In genomic region chr1:231612393-231613089, GRCh38 we compare ENCODE assay signal across 8 cellular contexts. TPM values are rescaled to one million over a fixed set of nuclear protein-coding genes. Genes with fewer than 3 reads are reported as not detected.
A peak's percentile ranks its signal among the peaks of the same experiment; 100 is the strongest.
DNase-seq lines count a peak whose midpoint lies in the region; ATAC-seq and TF ChIP-seq lines count a peak whose summit lies in the region.

No MANE protein-coding gene starts in this region.

- H3K36me3 Mint-ChIP-seq in CD4-positive, alpha-beta memory T cell = no peaks in the 10 kb centered on the region
- peaks cover 34% of the 10 kb centered on the region for H3K36me3 Mint-ChIP-seq in activated CD4-positive, alpha-beta memory T cell treated with anti-CD3 and anti-CD28 coated beads, Interleukin-2, amount 10 ng/mL, durations not matched to agents 7 days and 5 days (ENCODE audit: low read depth)

- no peak for TF ChIP-seq POLR2A in spleen (IDR thresholded peaks at IDR 0.05)

- H3K4me1 Mint-ChIP-seq in CD4-positive, alpha-beta memory T cell = peaks cover 48 to 57% (median 51%) of the 10 kb centered on the region in 4 donors
- H3K4me1 Mint-ChIP-seq in activated CD4-positive, alpha-beta memory T cell treated with anti-CD3 and anti-CD28 coated beads, Interleukin-2, amount 10 ng/mL, durations not matched to agents 7 days and 5 days = peaks cover 46% of the 10 kb centered on the region

- intact Hi-C loops in CD4-positive, alpha-beta memory T cell (cut with micrococcal nuclease) = loop anchor here (1.0 kb wide), 1 partner anchor 14 kb away; the partner anchor contains the start of gene DISC1
- intact Hi-C loops in spleen (cut with DNase I; ENCODE audit: low total_unique reads) = no loop called here

- H3K4me1 ChIP-seq in CD4-positive, alpha-beta memory T cell (ENCODE audit: insufficient read depth, low read length) = peaks cover 46% of the 10 kb centered on the region
- H3K4me1 ChIP-seq in spleen = peaks cover 24 to 66% (median 41%) of the 10 kb centered on the region in 6 donors

- peak overlapping the region; percentile 65 to 93 (median 83) for H3K4me3 Mint-ChIP-seq in CD4-positive, alpha-beta memory T cell
- peak overlapping the region; percentile 56 for H3K4me3 Mint-ChIP-seq in activated CD4-positive, alpha-beta memory T cell treated with anti-CD3 and anti-CD28 coated beads, Interleukin-2, amount 10 ng/mL, durations not matched to agents 7 days and 5 days

- ATAC-seq in GM21360 (IDR thresholded peaks at IDR 0.05; ENCODE audit: unreplicated experiment) (peak; percentile 92), HG03521 (IDR thresholded peaks at IDR 0.05; ENCODE audit: unreplicated experiment) (peak; percentile 96), omental fat pad (ENCODE audit: low FRiP score) (no peak)

- H3K9me3 ChIP-seq in CD4-positive, alpha-beta memory T cell (ENCODE audit: control insufficient read depth in 1 of 2, low read length in 2 of 2) = no peaks in the 10 kb centered on the region
- peaks cover 0 to 6% (median 0%) of the 10 kb centered on the region in 8 donors for H3K9me3 ChIP-seq in spleen

- peaks cover 0 to 1% of the 10 kb centered on the region in 2 donors for H3K27me3 Mint-ChIP-seq in CD4-positive, alpha-beta memory T cell
- H3K27me3 Mint-ChIP-seq in activated CD4-positive, alpha-beta memory T cell treated with anti-CD3 and anti-CD28 coated beads, Interleukin-2, amount 10 ng/mL, durations not matched to agents 7 days and 5 days = peaks cover 7% of the 10 kb centered on the region

- H3K27ac ChIP-seq in CD4-positive, alpha-beta memory T cell (ENCODE audit: low read depth, low read length) = peak overlapping the region; percentile 33
- H3K27ac ChIP-seq in spleen = peak overlapping the region; percentile 55 to 90 (median 82)

- DNase-seq in CD4-positive, alpha-beta memory T cell = peak; percentile 59 to 66 (median 64)
- peak; percentile 81 for DNase-seq in activated CD4-positive, alpha-beta memory T cell treated with anti-CD3 and anti-CD28 coated beads, Interleukin-2, amount 10 ng/mL, durations not matched to agents 7 days and 5 days
- DNase-seq in spleen (peak; percentile 88), omental fat pad (ENCODE audit: low spot score) (no peak), NCI-H510A treated with DMSO at 0.1 percent for 48 hours (lab: John Stamatoyannopoulos, UW) (no peak), superior temporal gyrus (ENCODE audit: extremely low spot score) (no peak)

- POLR2A ChIA-PET in CD4-positive, alpha-beta memory T cell (lab: Charles Lee; ENCODE audit: partially characterized antibody) = interaction anchor here (0.9 to 3.7 kb wide), 9 partner anchors 10 to 278 kb away, joined by 3 to 22 read pairs (median 3); partner anchors contain the start of genes DISC1, EGLN1, EXOC8 and SPRTN
- POLR2A ChIA-PET in activated CD4-positive, alpha-beta memory T cell treated with anti-CD3 and anti-CD28 coated beads, Interleukin-2, amount 10 ng/mL, durations not matched to agents 7 days and 5 days (lab: Charles Lee) = interaction anchor here (0.6 to 2.3 kb wide), 8 partner anchors 10 to 371 kb away, joined by 3 to 10 read pairs (median 4); partner anchors contain the start of genes DISC1, EXOC8 and SPRTN

- H3K36me3 ChIP-seq in CD4-positive, alpha-beta memory T cell (ENCODE audit: insufficient read depth, low read length) = no peaks in the 10 kb centered on the region
- no peaks in the 10 kb centered on the region for H3K36me3 ChIP-seq in spleen

- CTCF ChIA-PET in CD4-positive, alpha-beta memory T cell (lab: Charles Lee; ENCODE audit: partially characterized antibody) = interaction anchor here (0.9 to 1.8 kb wide), 3 partner anchors 9 to 255 kb away, joined by 4 to 8 read pairs (median 6); no protein-coding TSS in a partner anchor
- CTCF ChIA-PET in activated CD4-positive, alpha-beta memory T cell treated with anti-CD3 and anti-CD28 coated beads, Interleukin-2, amount 10 ng/mL, durations not matched to agents 7 days and 5 days (lab: Charles Lee) = interaction anchor here (1.1 kb wide), 2 partner anchors 10 to 275 kb away, joined by 4 to 6 read pairs; partner anchors contain the start of genes EXOC8 and SPRTN

- H3K27ac Mint-ChIP-seq in CD4-positive, alpha-beta memory T cell = peak overlapping the region; percentile 28 to 94 (median 90)
- peak overlapping the region; percentile 94 for H3K27ac Mint-ChIP-seq in activated CD4-positive, alpha-beta memory T cell treated with anti-CD3 and anti-CD28 coated beads, Interleukin-2, amount 10 ng/mL, durations not matched to agents 7 days and 5 days

- H3K9me3 Mint-ChIP-seq in CD4-positive, alpha-beta memory T cell = peaks cover 0 to 5% (median 0%) of the 10 kb centered on the region in 8 donors
- H3K9me3 Mint-ChIP-seq in activated CD4-positive, alpha-beta memory T cell treated with anti-CD3 and anti-CD28 coated beads, Interleukin-2, amount 10 ng/mL, durations not matched to agents 7 days and 5 days = peaks cover 14% of the 10 kb centered on the region

- TF ChIP-seq CTCF in spleen (IDR thresholded peaks at IDR 0.05 in 8 of 11, conservative IDR thresholded peaks at IDR 0.05 in 3 of 11) (no peak), omental fat pad (IDR thresholded peaks at IDR 0.05) (no peak)

- WGBS in spleen, 5 donors = 16 to 36% (median 25%) methylated on average over 10 of the region's 10 CpGs

- peak overlapping the region; percentile 0 to 41 for H3K4me3 ChIP-seq in CD4-positive, alpha-beta memory T cell (ENCODE audit: low read length in 2 of 2)
- peak overlapping the region in 5 of 8 donors; percentile 0 to 50 (median 3) for H3K4me3 ChIP-seq in spleen

- no peaks in the 10 kb centered on the region for H3K27me3 ChIP-seq in CD4-positive, alpha-beta memory T cell (ENCODE audit: insufficient read depth, low read length)
- H3K27me3 ChIP-seq in spleen (replicated peaks in 1 of 7) = no peaks in the 10 kb centered on the region

RNA-seq across cellular contexts. Expression of gene DISC1, which starts 14.0 kb away (rescaled TPM):
- total RNA-seq in CD4-positive, alpha-beta memory T cell = 10 to 100 TPM; 15.5 to 18.0 TPM
- polyA plus RNA-seq in CD4-positive, alpha-beta memory T cell = 1 to 10 TPM; 1.9 to 4.5 TPM
- total RNA-seq in activated CD4-positive, alpha-beta memory T cell treated with anti-CD3 and anti-CD28 coated beads, Interleukin-2, amount 10 ng/mL, durations not matched to agents 7 days and 5 days = 10 to 100 TPM; 17.5 to 18.0 TPM
- 10 to 100 TPM; 13.8 to 36.4 (median 29.5) TPM for total RNA-seq in spleen
- 1 to 10 TPM in 2 of 3 donors, under 1 TPM in 1; 0.89 to 1.4 (median 1.1) TPM for polyA plus RNA-seq in spleen
- total RNA-seq in omental fat pad = 10 to 100 TPM in 3 of 4 donors, 1 to 10 TPM in 1; 9.6 to 27.9 (median 13.0) TPM

Comparison
In these comparisons a context has a peak if more than half of its experiments do, and no peak if none do; other contexts are left out.
1. DNase-seq: peak in CD4-positive, alpha-beta memory T cell (5 of 5), activated CD4-positive, alpha-beta memory T cell treated with anti-CD3 and anti-CD28 coated beads, Interleukin-2, amount 10 ng/mL, durations not matched to agents 7 days and 5 days (single experiment) and spleen (single experiment); none in omental fat pad (single experiment), NCI-H510A treated with DMSO at 0.1 percent for 48 hours (single experiment) and superior temporal gyrus (single experiment).